In the genomic region with DNA sequence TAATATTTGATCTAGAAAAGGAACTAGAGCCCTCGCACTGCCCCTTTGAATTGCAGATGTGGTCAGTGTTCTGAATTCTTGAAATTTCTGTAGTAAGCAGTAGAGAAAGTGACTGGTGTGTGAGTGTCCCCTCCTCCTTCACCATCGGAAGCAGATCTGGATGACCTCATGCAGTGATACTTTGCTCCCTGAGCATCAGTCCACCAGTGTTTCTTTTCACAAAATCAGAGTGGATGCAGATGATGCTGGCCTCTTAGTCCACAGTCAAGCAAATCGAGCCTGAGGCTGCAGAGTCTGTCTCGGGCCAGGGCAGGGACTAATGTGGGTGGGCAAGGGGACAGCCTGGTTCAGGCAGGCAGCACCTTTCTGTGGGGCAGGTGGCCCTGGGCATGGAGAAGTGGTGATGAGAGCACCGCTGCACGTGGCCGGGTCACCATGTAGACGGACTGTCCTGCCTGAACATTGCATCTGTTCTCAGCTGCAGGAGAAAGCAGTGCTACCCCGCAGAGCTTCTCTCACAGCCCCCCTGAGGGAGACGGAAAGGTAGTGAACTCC, we compare ENCODE assay signal across 25 cellular contexts. TPM values are rescaled to one million over a fixed set of nuclear protein-coding genes. Genes with fewer than 3 reads are reported as not detected.
DNase-seq lines count a peak whose midpoint lies in the region; ATAC-seq, FAIRE-seq and TF ChIP-seq lines count a peak whose summit lies in the region.
"Had no signal": no experiment of that assay in that cellular context is flagged by ENCODE, and none has a peak within 500 bp of the region (broad histone marks: within the 10 kb centered on the region; RNA-seq: fewer than 3 reads in every experiment).

No MANE protein-coding gene starts in this region.

- no peak for DNase-seq in HepG2 (ENCODE audit: low spot score)
- DNase-seq in adipocyte (ENCODE audit: low read depth), result no peak
- peak in 2 of 3 donors; percentile 49 to 72 for DNase-seq in right lobe of liver
- DNase-seq in NK-92 treated with Interleukin-12 subunit alpha and Interleukin-12 subunit beta, amount 100 ng/mL, for 24 hours (lab: John Stamatoyannopoulos, UW), result no peak
- no peak for DNase-seq in psoas muscle
- DNase-seq: activated CD4-positive, alpha-beta T cell treated with anti-CD3 and anti-CD28 coated beads for 4 hours; activated CD8-positive, alpha-beta memory T cell treated with anti-CD3 and anti-CD28 coated beads for 24 hours; activated naive CD4-positive, alpha-beta T cell; activated T-cell treated with anti-CD3 and anti-CD28 coated beads, Interleukin-2, amount 50 U/mL, for 48 hours; BE2C; effector memory CD4-positive, alpha-beta T cell; GF-D8; heart right ventricle; NCI-H1436; NCI-H446; RPMI8226; thyroid gland had no signal

- peaks cover 2 to 62% (median 54%) of the 10 kb centered on the region in 4 donors for H3K36me3 ChIP-seq in liver (ENCODE audit: control insufficient read depth in 4 of 4, insufficient read depth in 3 of 4, low read depth in 1 of 4, low read length in 3 of 4)
- H3K36me3 ChIP-seq in HepG2 (replicated peaks in 1 of 2; ENCODE audit: control insufficient read depth in 1 of 2, insufficient read depth in 2 of 2, low read length in 2 of 2), result no peaks in the 10 kb centered on the region
- peaks cover 73% of the 10 kb centered on the region for H3K36me3 ChIP-seq in adipocyte (ENCODE audit: control insufficient read depth, insufficient read depth, low read length, severe bottlenecking)
- H3K36me3 ChIP-seq in right lobe of liver, result peaks cover 3 to 87% (median 40%) of the 10 kb centered on the region in 4 donors
- H3K36me3 ChIP-seq in gastroesophageal sphincter, result peaks cover 0 to 65% of the 10 kb centered on the region in 2 donors
- H3K36me3 ChIP-seq in psoas muscle (ENCODE audit: insufficient read depth in 1 of 2, low read depth in 1 of 2), result peaks cover 0 to 39% of the 10 kb centered on the region in 2 donors

- no peak overlapping the region for H3K4me2 ChIP-seq in HepG2 (ENCODE audit: low read depth, low read length)
- H3K4me2 ChIP-seq: KMS-11 had no signal

- in situ Hi-C loops in HepG2 (cut with HindIII; ENCODE audit: extremely low pct_ligation_motif_present, low pct_unique_long_range_greater_than_20kb), result no loop called here

- BruUV-seq in HepG2 (replicated peaks; lab: Mats Ljungman, UMichigan), result no TSS peak

- no peak for TF ChIP-seq EP300 in HepG2 (IDR thresholded peaks at IDR 0.05; ENCODE audit: low read depth in 2 of 2, low read length in 2 of 2)
- no peak for TF ChIP-seq EP300 in HepG2 (CRISPR knock-in tag; IDR thresholded peaks at IDR 0.05; ENCODE audit: borderline replicate concordance)
- no peak for TF ChIP-seq EP300 in gastroesophageal sphincter (IDR thresholded peaks at IDR 0.05)

- intact Hi-C loops in HepG2 (cut with micrococcal nuclease; ENCODE audit: unreplicated experiment) (no loop called here), right lobe of liver (cut with DNase I) (no loop called here), psoas muscle (cut with DNase I) (loop anchor here in 1 of 2 donors (5.0 kb wide), 1 partner anchor 39 kb away; no protein-coding TSS in a partner anchor)

- H3K9me3 ChIP-seq in liver (ENCODE audit: control insufficient read depth in 4 of 4, low read length in 3 of 4) (no peaks in the 10 kb centered on the region), HepG2 (ENCODE audit: low read length) (no peaks in the 10 kb centered on the region), adipocyte (ENCODE audit: control insufficient read depth, low read length) (no peaks in the 10 kb centered on the region), right lobe of liver (no peaks in the 10 kb centered on the region), gastroesophageal sphincter (no peaks in the 10 kb centered on the region), psoas muscle (no peaks in the 10 kb centered on the region)
- H3K9me3 ChIP-seq: BE2C, heart right ventricle, neutrophil, thyroid gland had no signal

- no peak for TF ChIP-seq RAD21 in liver (IDR thresholded peaks at IDR 0.05)
- no peak for TF ChIP-seq RAD21 in HepG2 (CRISPR knock-in tag; IDR thresholded peaks at IDR 0.05)

- H3K9ac ChIP-seq in liver (ENCODE audit: low read depth in 1 of 2, low read length in 2 of 2) (peak overlapping the region in 1 of 2 donors; percentile 73), HepG2 (ENCODE audit: insufficient read depth, low read depth, low read length) (no peak overlapping the region), adipocyte (ENCODE audit: low read length) (peak overlapping the region; percentile 70)
- H3K9ac ChIP-seq: KMS-11 had no signal

- no peaks in the 10 kb centered on the region for H3K79me2 ChIP-seq in HepG2 (ENCODE audit: insufficient read depth, low read length)

- H3K27me3 ChIP-seq in liver (ENCODE audit: control insufficient read depth in 4 of 4, insufficient read depth in 4 of 4, low read length in 3 of 4), result no peaks in the 10 kb centered on the region
- peaks cover 0 to 25% of the 10 kb centered on the region in 2 experiments; a peak in 4 of 5 replicates for H3K27me3 ChIP-seq in HepG2 (ENCODE audit: control insufficient read depth in 1 of 2, insufficient read depth in 2 of 2, low read length in 2 of 2)
- no peaks in the 10 kb centered on the region for H3K27me3 ChIP-seq in adipocyte (replicated peaks; ENCODE audit: control insufficient read depth, insufficient read depth, low read length)
- no peaks in the 10 kb centered on the region for H3K27me3 ChIP-seq in right lobe of liver
- no peaks in the 10 kb centered on the region for H3K27me3 ChIP-seq in gastroesophageal sphincter
- H3K27me3 ChIP-seq in psoas muscle (ENCODE audit: insufficient read depth in 3 of 3, low read length in 2 of 3), result no peaks in the 10 kb centered on the region
- H3K27me3 ChIP-seq: BE2C, heart right ventricle, neutrophil, thyroid gland had no signal

- no peak overlapping the region for H2AFZ ChIP-seq in HepG2 (ENCODE audit: low read length)

- TF ChIP-seq POLR2A in HepG2 (IDR thresholded peaks at IDR 0.05; ENCODE audit: insufficient read depth in 1 of 2, low read depth in 2 of 2, low read length in 2 of 2), result no peak
- no peak for TF ChIP-seq POLR2A in right lobe of liver (IDR thresholded peaks at IDR 0.05)
- no peak for TF ChIP-seq POLR2A in gastroesophageal sphincter (IDR thresholded peaks at IDR 0.05)

- H4K20me1 ChIP-seq in HepG2 (ENCODE audit: insufficient read depth, low read length), result no peaks in the 10 kb centered on the region

- CTCF ChIA-PET in HepG2 (lab: Yijun Ruan, JAX; ENCODE audit: low intra/inter-chr PET ratio, low total read pairs), result no interaction called here

- H3K4me1 ChIP-seq in liver (ENCODE audit: control insufficient read depth in 4 of 4, insufficient read depth in 4 of 4, low read length in 3 of 4) (peaks cover 0 to 38% (median 19%) of the 10 kb centered on the region in 4 donors), HepG2 (ENCODE audit: insufficient read depth, low read length) (no peaks in the 10 kb centered on the region), adipocyte (ENCODE audit: control insufficient read depth, insufficient read depth, low read length) (peaks cover 28% of the 10 kb centered on the region), right lobe of liver (peaks cover 0 to 58% (median 12%) of the 10 kb centered on the region in 4 donors), gastroesophageal sphincter (peaks cover 0 to 32% (median 6%) of the 10 kb centered on the region in 3 donors), psoas muscle (peaks cover 8% of the 10 kb centered on the region)

- no peak overlapping the region for H3K4me3 ChIP-seq in liver (ENCODE audit: low read depth in 1 of 3, low read length in 3 of 3)
- H3K4me3 ChIP-seq in HepG2 (replicated peaks in 1 of 3; ENCODE audit: insufficient read depth in 1 of 3, low read depth in 2 of 3, low read length in 3 of 3), result no peak overlapping the region
- H3K4me3 ChIP-seq in adipocyte (ENCODE audit: low read length), result peak overlapping the region; percentile 59
- H3K4me3 ChIP-seq in right lobe of liver, result peak overlapping the region in 1 of 3 donors; percentile 6
- no peak overlapping the region for H3K4me3 ChIP-seq in gastroesophageal sphincter
- H3K4me3 ChIP-seq in psoas muscle, result no peak overlapping the region
- H3K4me3 ChIP-seq: coronary artery, heart right ventricle, SK-N-MC, thyroid gland had no signal

- POLR2A ChIA-PET in HepG2 (lab: Yijun Ruan, JAX), result no interaction called here

- TF ChIP-seq CTCF in liver (IDR thresholded peaks at IDR 0.05; ENCODE audit: low read depth, low read length, missing input control) (no peak), HepG2 (CRISPR knock-in tag; IDR thresholded peaks at IDR 0.05) (no peak), right lobe of liver (IDR thresholded peaks at IDR 0.05) (no peak), gastroesophageal sphincter (IDR thresholded peaks at IDR 0.05) (no peak), psoas muscle (IDR thresholded peaks at IDR 0.05) (no peak)

- peak overlapping the region; percentile 25 to 27 for H3K27ac ChIP-seq in liver (ENCODE audit: low read depth in 1 of 2, low read length in 2 of 2)
- no peak overlapping the region for H3K27ac ChIP-seq in HepG2 (ENCODE audit: extremely low read length, insufficient read depth, low read length)
- H3K27ac ChIP-seq in right lobe of liver, result peak overlapping the region; percentile 22 to 56 (median 48)
- no peak overlapping the region for H3K27ac ChIP-seq in gastroesophageal sphincter
- H3K27ac ChIP-seq in psoas muscle, result no peak overlapping the region
- H3K27ac ChIP-seq: coronary artery, heart right ventricle, KMS-11, neutrophil, SK-N-MC, thyroid gland had no signal

- ATAC-seq in HepG2, result no peak
- peak in 3 of 4 donors; percentile 3 to 32 (median 4) for ATAC-seq in right lobe of liver
- no peak for ATAC-seq in gastroesophageal sphincter
- ATAC-seq in HG03045 (IDR thresholded peaks at IDR 0.05; ENCODE audit: unreplicated experiment), result no peak
- no peak for ATAC-seq in psoas muscle
- ATAC-seq: heart right ventricle had no signal

- WGBS in liver, result 38% methylated on average over 10 of the region's 10 CpGs
- WGBS in HepG2 (ENCODE audit: low lambda C conversion rate), result 20% methylated on average over 6 of the region's 10 CpGs
- WGBS in right lobe of liver (ENCODE audit: insufficient coverage, low coverage, low lambda C conversion rate, missing lambda C conversion rate), result 53% methylated on average over 5 of the region's 10 CpGs
- 86 to 100% methylated on average over 2 to 4 of the region's 10 CpGs for WGBS in gastroesophageal sphincter (ENCODE audit: low coverage in 1 of 2), 2 donors
- 79 to 87% (median 83%) methylated on average over 10 of the region's 10 CpGs for WGBS in psoas muscle, 3 donors

- FAIRE-seq in HepG2 (lab: Jason Lieb, UNC), result no peak
- FAIRE-seq: HTR-8/SVneo had no signal

RNA-seq across cellular contexts. Expression of gene INSIG1, which starts 5.4 kb away (rescaled TPM):
- total RNA-seq in liver (100 to 1,000 TPM; 118 to 204 TPM), HepG2 (2016; rRNA removed; fragmentation: Illumina TruSeq; extraction: Trizol) (0.11 and 0.20 TPM in 2 replicates), right lobe of liver (100 to 1,000 TPM; 130 to 625 (median 205) TPM), gastroesophageal sphincter (10 to 100 TPM; 18.8 to 52.1 (median 30.7) TPM), psoas muscle (10 to 100 TPM in 1 of 4 donors, 1 to 10 TPM in 3; 4.0 to 11.1 (median 6.6) TPM)
- polyA plus RNA-seq in liver (100 to 1,000 TPM; 182 to 219 TPM), HepG2 (2011; rRNA removed) (0.07 and 0.16 TPM in 2 replicates), psoas muscle (10 to 100 TPM in 1 of 3 donors, 1 to 10 TPM in 2; 5.3 to 20.0 (median 9.5) TPM)
- 0.26 TPM in 1 of 2 replicates, not detected in the other for total RNA-seq in HepG2 (2016; cell fraction: cytosol; rRNA removed; fragmentation: Illumina TruSeq; extraction: Trizol; ENCODE audit: low read depth)
- total RNA-seq in HepG2 (2016; cell fraction: insoluble cytoplasmic fraction; rRNA removed; fragmentation: Illumina TruSeq; extraction: Trizol), result 0.09 and 0.13 TPM in 2 replicates
- 0.09 and 0.48 TPM in 2 replicates for total RNA-seq in HepG2 (2016; cell fraction: membrane; rRNA removed; fragmentation: Illumina TruSeq; extraction: Trizol)
- total RNA-seq in HepG2 (2016; cell fraction: nucleus; rRNA removed; fragmentation: Illumina TruSeq; extraction: Trizol), result not detected in 2 replicates
- polyA plus RNA-seq in HepG2 (2011; cell fraction: cytosol; rRNA removed), result 0.10 and 0.17 TPM in 2 replicates
- 0.10 and 0.23 TPM in 2 replicates for polyA plus RNA-seq in HepG2 (2011; cell fraction: nucleus; rRNA removed)
- polyA plus RNA-seq in HepG2 (2012), result 0.08 and 0.17 TPM in 2 replicates
- polyA plus RNA-seq in HepG2 (2016; cell fraction: cytosol; fragmentation: Illumina TruSeq; extraction: Trizol; ENCODE audit: low read depth), result 0.03 TPM in 1 of 2 replicates, not detected in the other
- polyA plus RNA-seq in HepG2 (2016; cell fraction: insoluble cytoplasmic fraction; fragmentation: Illumina TruSeq; extraction: Trizol; ENCODE audit: low read depth), result 0.10 TPM in 1 of 2 replicates, not detected in the other
- polyA plus RNA-seq in HepG2 (2016; cell fraction: membrane; fragmentation: Illumina TruSeq; extraction: Trizol; ENCODE audit: low read depth), result 0.13 TPM in 1 of 2 replicates, not detected in the other
- polyA plus RNA-seq in HepG2 (2016; cell fraction: nucleus; fragmentation: Illumina TruSeq; extraction: Trizol; ENCODE audit: insufficient read depth, low read depth), result 0.25 TPM in 1 of 2 replicates, not detected in the other
- 0.60 and 64.4 TPM in 2 replicates for polyA minus RNA-seq in HepG2 (2011; rRNA and poly(A)+ RNA removed; ENCODE audit: low replicate concordance)
- polyA minus RNA-seq in HepG2 (2011; cell fraction: cytosol; rRNA and poly(A)+ RNA removed), result 0.30 and 0.35 TPM in 2 replicates
- 0.25 and 0.52 TPM in 2 replicates for polyA minus RNA-seq in HepG2 (2011; cell fraction: nucleus; rRNA and poly(A)+ RNA removed)

Comparison
In these comparisons a context has a peak if more than half of its experiments do, and no peak if none do; other contexts are left out.
1. H3K27ac ChIP-seq: peak in liver (2 of 2) and right lobe of liver (3 of 3); none in HepG2 (single experiment), gastroesophageal sphincter (0 of 4) and psoas muscle (single experiment).
2. ATAC-seq: peak in right lobe of liver (3 of 4); none in HepG2 (single experiment), gastroesophageal sphincter (single experiment), HG03045 (single experiment) and psoas muscle (0 of 4).
3. DNase-seq: peak in right lobe of liver (2 of 3); none in HepG2 (single experiment), adipocyte (single experiment), NK-92 treated with Interleukin-12 subunit alpha and Interleukin-12 subunit beta, amount 100 ng/mL, for 24 hours (single experiment) and psoas muscle (0 of 2).